Comparison of ENCODE assay signal across 23 cellular contexts in genomic region chr2:32498301-32498700, GRCh38.
A peak's percentile ranks its signal among the peaks of the same experiment; 100 is the strongest.
DNase-seq lines count a peak whose midpoint lies in the region; ATAC-seq, FAIRE-seq and TF ChIP-seq lines count a peak whose summit lies in the region.
"Had no signal": no experiment of that assay in that cellular context is flagged by ENCODE, and none has a peak within 500 bp of the region (broad histone marks: within the 10 kb centered on the region; RNA-seq: fewer than 3 reads in every experiment).

No MANE protein-coding gene starts in this region.

- no peak overlapping the region for H3K4me3 Mint-ChIP-seq in stimulated activated naive CD8-positive, alpha-beta T cell treated with anti-CD3 and anti-CD28 coated beads, Interleukin-15, Interleukin-2, amounts not matched to agents 100 ng/mL and 50 ng/mL, for 24 hours
- peak overlapping the region in 1 of 2 donors; percentile 14 for H3K4me3 Mint-ChIP-seq in stimulated activated naive B cell treated with anti-CD40 and anti-IgM and Interleukin-4, amounts not matched to agents 10 μg/mL and 1 μg/mL and 100 μg/mL, for 72 hours
- H3K4me3 Mint-ChIP-seq: CD4-positive, CD25-positive, alpha-beta regulatory T cell; H9; HFFc6 had no signal

- 93 to 97% (median 96%) methylated on average over 6 of the region's 6 CpGs for WGBS in small intestine, 3 donors

- no peaks in the 10 kb centered on the region for H3K27me3 Mint-ChIP-seq in stimulated activated naive CD8-positive, alpha-beta T cell treated with anti-CD3 and anti-CD28 coated beads, Interleukin-15, Interleukin-2, amounts not matched to agents 100 ng/mL and 50 ng/mL, for 24 hours
- H3K27me3 Mint-ChIP-seq in stimulated activated naive B cell treated with anti-CD40 and anti-IgM and Interleukin-4, amounts not matched to agents 10 μg/mL and 1 μg/mL and 100 μg/mL, for 72 hours = no peaks in the 10 kb centered on the region
- H3K27me3 Mint-ChIP-seq: CD4-positive, CD25-positive, alpha-beta regulatory T cell had no signal

- H3K4me1 ChIP-seq in lower lobe of right lung (peaks cover 6% of the 10 kb centered on the region), small intestine (ENCODE audit: control insufficient read depth in 2 of 2, insufficient read depth in 1 of 2, low read depth in 1 of 2, low read length in 1 of 2) (no peaks in the 10 kb centered on the region)

- peaks cover 65% of the 10 kb centered on the region for H3K36me3 Mint-ChIP-seq in stimulated activated naive CD8-positive, alpha-beta T cell treated with anti-CD3 and anti-CD28 coated beads, Interleukin-15, Interleukin-2, amounts not matched to agents 100 ng/mL and 50 ng/mL, for 24 hours (ENCODE audit: low read depth)
- H3K36me3 Mint-ChIP-seq in stimulated activated naive B cell treated with anti-CD40 and anti-IgM and Interleukin-4, amounts not matched to agents 10 μg/mL and 1 μg/mL and 100 μg/mL, for 72 hours = peaks cover 25 to 41% of the 10 kb centered on the region in 2 donors

- no peaks in the 10 kb centered on the region for H3K27me3 ChIP-seq in lower lobe of right lung (ENCODE audit: low read depth)
- no peaks in the 10 kb centered on the region for H3K27me3 ChIP-seq in small intestine (ENCODE audit: control insufficient read depth in 2 of 2, insufficient read depth in 2 of 2, low read length in 2 of 2)

- H3K27ac Mint-ChIP-seq in stimulated activated naive CD8-positive, alpha-beta T cell treated with anti-CD3 and anti-CD28 coated beads, Interleukin-15, Interleukin-2, amounts not matched to agents 100 ng/mL and 50 ng/mL, for 24 hours = peak overlapping the region; percentile 11
- H3K27ac Mint-ChIP-seq in stimulated activated naive B cell treated with anti-CD40 and anti-IgM and Interleukin-4, amounts not matched to agents 10 μg/mL and 1 μg/mL and 100 μg/mL, for 72 hours = peak overlapping the region; percentile 76
- H3K27ac Mint-ChIP-seq: HFFc6 had no signal

- no peaks in the 10 kb centered on the region for H3K4me1 Mint-ChIP-seq in stimulated activated naive CD8-positive, alpha-beta T cell treated with anti-CD3 and anti-CD28 coated beads, Interleukin-15, Interleukin-2, amounts not matched to agents 100 ng/mL and 50 ng/mL, for 24 hours (ENCODE audit: low read depth)
- H3K4me1 Mint-ChIP-seq in stimulated activated naive B cell treated with anti-CD40 and anti-IgM and Interleukin-4, amounts not matched to agents 10 μg/mL and 1 μg/mL and 100 μg/mL, for 72 hours = peaks cover 3 to 21% of the 10 kb centered on the region in 2 donors

- intact Hi-C loops in lower lobe of right lung (cut with DNase I) = no loop called here

- H3K36me3 ChIP-seq in lower lobe of right lung (peaks cover 72% of the 10 kb centered on the region), small intestine (ENCODE audit: control insufficient read depth in 2 of 2, insufficient read depth in 2 of 2, low read length in 2 of 2) (peaks cover 5 to 13% of the 10 kb centered on the region in 2 donors)

- no peak overlapping the region for H3K4me3 ChIP-seq in lower lobe of right lung
- no peak overlapping the region for H3K4me3 ChIP-seq in small intestine (ENCODE audit: low read depth in 1 of 2, low read length in 2 of 2)

- no peak for FAIRE-seq in small intestine (lab: Jason Lieb, UNC)
- FAIRE-seq: A204.1, RCC 7860 had no signal

- TF ChIP-seq CTCF in lower lobe of right lung (IDR thresholded peaks at IDR 0.05) = no peak

- no peak for DNase-seq in stimulated activated naive CD8-positive, alpha-beta T cell treated with anti-CD3 and anti-CD28 coated beads, Interleukin-15, Interleukin-2, amounts not matched to agents 100 U/mL and 50 U/mL, for 24 hours
- DNase-seq in MV-4-11 (lab: John Stamatoyannopoulos, UW) (peak; percentile 57), lower lobe of right lung (no peak), small intestine (no peak), superior temporal gyrus (ENCODE audit: extremely low spot score) (no peak)
- DNase-seq in stimulated activated naive B cell treated with anti-CD40 and anti-IgM and Interleukin-4, amounts not matched to agents 10 μg/mL and 1 μg/mL and 100 μg/mL, for 72 hours = no peak
- DNase-seq: CD4-positive, CD25-positive, alpha-beta regulatory T cell; EL; GF-D8; H9; HFFc6; Karpas-422; NCI-H1092 treated with DMSO at 0.1 percent for 48 hours; NCI-H1436 treated with DMSO at 0.1 percent for 48 hours; NCI-H1930; NCI-H226; NCI-H510A treated with DMSO at 0.1 percent for 48 hours; NCI-H748 treated with DMSO at 0.1 percent for 48 hours; OCI-M1 had no signal

- H3K27ac ChIP-seq in lower lobe of right lung = peak overlapping the region; percentile 0
- H3K27ac ChIP-seq in small intestine (ENCODE audit: low read depth in 1 of 2, low read length in 1 of 2) = no peak overlapping the region

- H3K9me3 ChIP-seq in lower lobe of right lung (no peaks in the 10 kb centered on the region), small intestine (ENCODE audit: control insufficient read depth, low read depth) (no peaks in the 10 kb centered on the region)

- ATAC-seq in stimulated activated naive CD8-positive, alpha-beta T cell treated with anti-CD3 and anti-CD28 coated beads, Interleukin-15, Interleukin-2, amounts not matched to agents 100 U/mL and 50 U/mL, for 24 hours = no peak
- no peak for ATAC-seq in lower lobe of right lung
- peak; percentile 73 to 81 for ATAC-seq in stimulated activated naive B cell treated with anti-CD40 and anti-IgM and Interleukin-4, amounts not matched to agents 10 μg/mL and 1 μg/mL and 100 μg/mL, for 72 hours (replicated peaks)
- ATAC-seq in HG03432 (IDR thresholded peaks at IDR 0.05; ENCODE audit: unreplicated experiment) = no peak

- H3K9me3 Mint-ChIP-seq in stimulated activated naive CD8-positive, alpha-beta T cell treated with anti-CD3 and anti-CD28 coated beads, Interleukin-15, Interleukin-2, amounts not matched to agents 100 ng/mL and 50 ng/mL, for 24 hours = no peaks in the 10 kb centered on the region
- H3K9me3 Mint-ChIP-seq in stimulated activated naive B cell treated with anti-CD40 and anti-IgM and Interleukin-4, amounts not matched to agents 10 μg/mL and 1 μg/mL and 100 μg/mL, for 72 hours = no peaks in the 10 kb centered on the region
- H3K9me3 Mint-ChIP-seq: CD4-positive, CD25-positive, alpha-beta regulatory T cell; H9; HFFc6 had no signal

Comparison
In these comparisons a context has a peak if more than half of its experiments do, and no peak if none do; other contexts are left out.
1. ATAC-seq: peak in stimulated activated naive B cell treated with anti-CD40 and anti-IgM and Interleukin-4, amounts not matched to agents 10 μg/mL and 1 μg/mL and 100 μg/mL, for 72 hours (2 of 2); none in stimulated activated naive CD8-positive, alpha-beta T cell treated with anti-CD3 and anti-CD28 coated beads, Interleukin-15, Interleukin-2, amounts not matched to agents 100 U/mL and 50 U/mL, for 24 hours (single experiment), lower lobe of right lung (0 of 2) and HG03432 (single experiment).